Comparison of ENCODE assay signal across 1 cellular context in the genomic region with DNA sequence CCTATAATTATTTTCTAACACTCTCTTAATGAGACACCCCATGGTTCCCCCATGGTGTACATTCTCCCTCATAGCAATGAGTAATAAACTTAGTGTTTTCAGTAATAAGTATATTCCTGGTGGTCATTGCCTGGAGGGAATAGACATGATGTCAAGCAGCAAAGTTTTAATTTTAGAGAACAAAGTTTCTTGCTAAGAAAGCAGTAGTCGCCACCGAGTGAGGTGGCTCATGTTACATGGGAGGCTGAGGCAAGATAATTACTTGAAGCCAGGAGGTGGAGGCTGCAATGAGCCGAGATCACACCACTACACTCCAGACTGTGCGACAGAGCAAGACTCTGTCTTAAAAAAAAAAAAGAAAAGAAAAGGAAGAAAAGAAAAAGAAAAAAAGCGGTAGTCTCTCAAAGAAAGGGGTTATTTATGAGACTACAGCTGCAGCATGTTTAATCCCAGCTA.
TF ChIP-seq lines count a peak whose summit lies in the region.

No MANE protein-coding gene starts in this region.

TF ChIP-seq in HEK293T, 16 proteins besides CTCF, POLR2A, EP300 and RAD21:
- TF ChIP-seq CTBP1 (IDR thresholded peaks at IDR 0.05; ENCODE audit: borderline replicate concordance): no peak
- TF ChIP-seq HDGF (IDR thresholded peaks at IDR 0.05; ENCODE audit: borderline replicate concordance): no peak
- no peak for TF ChIP-seq FOXK2 (IDR thresholded peaks at IDR 0.05)
- peak; percentile 51; the same call in 1 of the 2 replicates for TF ChIP-seq L3MBTL2 (conservative IDR thresholded peaks at IDR 0.05)
- TF ChIP-seq SP1 (IDR thresholded peaks at IDR 0.05): no peak
